ENCODE assay signal across 19 cellular contexts in genomic region chr7:25517906-25518305, GRCh38.
DNase-seq lines count a peak whose midpoint lies in the region; ATAC-seq, FAIRE-seq and TF ChIP-seq lines count a peak whose summit lies in the region.
"Had no signal": no experiment of that assay in that cellular context is flagged by ENCODE, and none has a peak within 500 bp of the region (broad histone marks: within the 10 kb centered on the region; RNA-seq: fewer than 3 reads in every experiment).

No MANE protein-coding gene starts in this region.

- 0 out of 2 replicates have a peak overlapping the region, but pooled peaks have one; percentile 0 for H3K27ac ChIP-seq in BLaER1
- no peak overlapping the region for H3K27ac ChIP-seq in mesendoderm (ENCODE audit: low read depth, low read length)
- H3K27ac ChIP-seq: BLaER1 treated with 17β-estradiol and CSF1 and Interleukin-3, amounts not matched to agents 10 nM and 100 nM had no signal

- CTCF ChIA-PET in WTC11 (lab: Charles Lee), result no interaction called here

- H3K9me3 ChIP-seq in BLaER1, result no peaks in the 10 kb centered on the region
- H3K9me3 ChIP-seq: HAP-1 had no signal

- H3K4me1 ChIP-seq in BLaER1 (peaks cover 54% of the 10 kb centered on the region), mesendoderm (ENCODE audit: control insufficient read depth, low read depth, low read length) (no peaks in the 10 kb centered on the region)
- H3K4me1 ChIP-seq: HAP-1 had no signal

- no peak overlapping the region for H3K4me3 Mint-ChIP-seq in WTC11
- H3K4me3 Mint-ChIP-seq: CD8-positive, alpha-beta T cell had no signal

- H3K4ac ChIP-seq in mesendoderm (ENCODE audit: low read depth, low read length), result no peak overlapping the region

- H3K36me3 Mint-ChIP-seq in WTC11, result peaks cover 3% of the 10 kb centered on the region; the same call in 1 of the 2 replicates
- H3K36me3 Mint-ChIP-seq: CD8-positive, alpha-beta T cell had no signal

- H3K36me3 ChIP-seq in BLaER1 (no peaks in the 10 kb centered on the region), H7 (replicated peaks; ENCODE audit: control insufficient read depth, insufficient read depth, low read length) (no peaks in the 10 kb centered on the region), mesendoderm (ENCODE audit: control insufficient read depth, insufficient read depth, low read length) (no peaks in the 10 kb centered on the region)
- H3K36me3 ChIP-seq: BLaER1 treated with 17β-estradiol and CSF1 and Interleukin-3, amounts not matched to agents 10 nM and 100 nM; HAP-1 had no signal

- ATAC-seq in WTC11 (peak; percentile 80), GM21529 (IDR thresholded peaks at IDR 0.05; ENCODE audit: unreplicated experiment) (no peak), HG03097 (IDR thresholded peaks at IDR 0.05; ENCODE audit: low FRiP score, unreplicated experiment) (no peak)
- ATAC-seq: CD8-positive, alpha-beta T cell had no signal

- no peak overlapping the region for H2AK5ac ChIP-seq in mesendoderm (ENCODE audit: low read length)

- WGBS in mesendoderm (ENCODE audit: extremely low coverage, insufficient coverage, low lambda C conversion rate), result no CpG with 5 or more reads among the region's 2 CpGs

- H3K9ac ChIP-seq in BLaER1, result no peak overlapping the region
- H3K9ac ChIP-seq in mesendoderm (ENCODE audit: low read length), result no peak overlapping the region
- H3K9ac ChIP-seq: BLaER1 treated with 17β-estradiol and CSF1 and Interleukin-3, amounts not matched to agents 10 nM and 100 nM had no signal

- H3K9me3 Mint-ChIP-seq in WTC11, result peaks cover 3% of the 10 kb centered on the region; the same call in 1 of the 2 replicates
- H3K9me3 Mint-ChIP-seq: CD8-positive, alpha-beta T cell had no signal

- DNase-seq in H7 (peak; percentile 23), WTC11 (ENCODE audit: low spot score) (no peak), mesendoderm (peak; percentile 11), frontal cortex (ENCODE audit: low spot score in 2 of 2) (no peak)
- DNase-seq: 8988T; Calu3; CD8-positive, alpha-beta T cell; DND-41; EL; GOT3; KG1 had no signal

- H3K4me3 ChIP-seq in BLaER1 (no peak overlapping the region), H7 (ENCODE audit: insufficient read depth, low read depth, low read length) (no peak overlapping the region), mesendoderm (ENCODE audit: low read length) (no peak overlapping the region)
- H3K4me3 ChIP-seq: BLaER1 treated with 17β-estradiol and CSF1 and Interleukin-3, amounts not matched to agents 10 nM and 100 nM; HAP-1 had no signal

- no peaks in the 10 kb centered on the region for H3K79me1 ChIP-seq in mesendoderm (ENCODE audit: low read length)

- POLR2A ChIA-PET in WTC11 (lab: Charles Lee), result no interaction called here

- H3K27ac Mint-ChIP-seq in WTC11, result no peak overlapping the region
- H3K27ac Mint-ChIP-seq: CD8-positive, alpha-beta T cell had no signal

- no peak overlapping the region for H3K4me2 ChIP-seq in BLaER1
- no peak overlapping the region for H3K4me2 ChIP-seq in mesendoderm (ENCODE audit: low read length)

- H3K79me2 ChIP-seq in mesendoderm (ENCODE audit: control insufficient read depth, insufficient read depth, low read length), result no peaks in the 10 kb centered on the region

- H3K56ac ChIP-seq in mesendoderm (ENCODE audit: low read length), result no peak overlapping the region

- H4K8ac ChIP-seq in mesendoderm (ENCODE audit: low read depth, low read length), result no peak overlapping the region

- no peak overlapping the region for H2BK15ac ChIP-seq in mesendoderm (replicated peaks; ENCODE audit: low read depth)

- H2BK120ac ChIP-seq in mesendoderm (ENCODE audit: low read depth, low read length), result no peak overlapping the region

- H3K23ac ChIP-seq in mesendoderm (ENCODE audit: low read length), result no peak overlapping the region

- FAIRE-seq in frontal cortex (lab: Jason Lieb, UNC), result no peak
- FAIRE-seq: G401.6, GM12892, GM18507 had no signal

- peaks cover 3% of the 10 kb centered on the region; the same call in 1 of the 2 replicates for H3K4me1 Mint-ChIP-seq in WTC11

- H2BK5ac ChIP-seq in mesendoderm (ENCODE audit: low read length), result no peak overlapping the region

- H3K27me3 ChIP-seq in BLaER1 (no peaks in the 10 kb centered on the region), H7 (ENCODE audit: control insufficient read depth, insufficient read depth, low read length) (no peaks in the 10 kb centered on the region), mesendoderm (ENCODE audit: insufficient read depth, low read length, poor library complexity) (no peaks in the 10 kb centered on the region)
- H3K27me3 ChIP-seq: BLaER1 treated with 17β-estradiol and CSF1 and Interleukin-3, amounts not matched to agents 10 nM and 100 nM had no signal

- no peak for TF ChIP-seq CTCF in WTC11 (IDR thresholded peaks at IDR 0.05)

- H3K18ac ChIP-seq in mesendoderm (ENCODE audit: low read length), result no peak overlapping the region

- H4K5ac ChIP-seq in mesendoderm (ENCODE audit: low read length), result no peak overlapping the region

- H3K27me3 Mint-ChIP-seq in WTC11 (ENCODE audit: low read depth), result no peaks in the 10 kb centered on the region; the same call in 1 of the 2 replicates

- H4K20me1 ChIP-seq in BLaER1, result no peaks in the 10 kb centered on the region
- H4K20me1 ChIP-seq: BLaER1 treated with 17β-estradiol and CSF1 and Interleukin-3, amounts not matched to agents 10 nM and 100 nM had no signal

TF ChIP-seq in WTC11, 78 proteins besides CTCF, POLR2A, EP300 and RAD21:
- no peak for TF ChIP-seq NR3C1 (CRISPR knock-in tag; conservative IDR thresholded peaks at IDR 0.05; ENCODE audit: low read depth)
- TF ChIP-seq GRHL2 (CRISPR knock-in tag; IDR thresholded peaks at IDR 0.05; ENCODE audit: insufficient replicate concordance, severe bottlenecking), result no peak
- TF ChIP-seq FOXK1 (CRISPR knock-in tag; IDR thresholded peaks at IDR 0.05), result no peak
- TF ChIP-seq MYBL2 (CRISPR knock-in tag; IDR thresholded peaks at IDR 0.05), result no peak
- TF ChIP-seq NR2C2 (CRISPR knock-in tag; IDR thresholded peaks at IDR 0.05), result no peak
- no peak for TF ChIP-seq ZNF416 (CRISPR knock-in tag; IDR thresholded peaks at IDR 0.05)
- TF ChIP-seq JAZF1 (CRISPR knock-in tag; IDR thresholded peaks at IDR 0.05), result no peak
- no peak for TF ChIP-seq FOXP1 (CRISPR knock-in tag; IDR thresholded peaks at IDR 0.05; ENCODE audit: borderline replicate concordance)
- no peak for TF ChIP-seq ZNF232 (CRISPR knock-in tag; IDR thresholded peaks at IDR 0.05)
TF ChIP-seq in WTC11: peak in this region for 0.

Comparison
In these comparisons a context has a peak if more than half of its experiments do, and no peak if none do; other contexts are left out.
1. DNase-seq: peak in H7 (single experiment) and mesendoderm (single experiment); none in WTC11 (single experiment) and frontal cortex (0 of 2).